8 cellular contexts compared by ENCODE assay signal in genomic region chr5:1385395-1386273, GRCh38.
DNase-seq lines count a peak whose midpoint lies in the region; ATAC-seq lines count a peak whose summit lies in the region.

No MANE protein-coding gene starts in this region.

- peak; percentile 97 for ATAC-seq in GM18511 (IDR thresholded peaks at IDR 0.05; ENCODE audit: unreplicated experiment)
- peak; percentile 95 for ATAC-seq in HG02885 (IDR thresholded peaks at IDR 0.05; ENCODE audit: poor library complexity, unreplicated experiment)
- peak; percentile 84 for ATAC-seq in central memory CD8-positive, alpha-beta T cell (replicated peaks; ENCODE audit: extremely low read depth, poor library complexity, severe bottlenecking)

- H3K4me3 Mint-ChIP-seq in central memory CD8-positive, alpha-beta T cell: peak overlapping the region; percentile 94

- H3K27me3 Mint-ChIP-seq in central memory CD8-positive, alpha-beta T cell: no peaks in the 10 kb centered on the region

- peak; percentile 84 for DNase-seq in NCI-H2107 treated with DMSO at 0.1 percent for 48 hours (lab: John Stamatoyannopoulos, UW; ENCODE audit: unreplicated experiment)
- DNase-seq in activated CD4-positive, CD25-positive, alpha-beta regulatory T cell treated with anti-CD3 and anti-CD28 coated beads, Interleukin-2, amount 50 U/mL, for 16 hours (ENCODE audit: low read depth, low spot score): peak; percentile 55
- peak; percentile 74 for DNase-seq in central memory CD8-positive, alpha-beta T cell (ENCODE audit: low spot score in 2 of 2)
- DNase-seq in kidney tubule cell (ENCODE audit: low spot score): peak; percentile 73
- DNase-seq in stimulated activated CD4-positive, alpha-beta T cell treated with anti-CD3 and anti-CD28 coated beads, Interleukin-1b, Interleukin-23, amount 100 ng/mL, for 24 hours (ENCODE audit: low read depth in 4 of 4, low spot score in 1 of 4): peak; percentile 65 to 82 (median 70)
- DNase-seq in GOT3 (lab: John Stamatoyannopoulos, UW): no peak

- peak overlapping the region; percentile 98 for H3K27ac Mint-ChIP-seq in central memory CD8-positive, alpha-beta T cell (ENCODE audit: low read depth)

- no peaks in the 10 kb centered on the region for H3K9me3 Mint-ChIP-seq in central memory CD8-positive, alpha-beta T cell

- H3K4me1 Mint-ChIP-seq in central memory CD8-positive, alpha-beta T cell: peaks cover 25% of the 10 kb centered on the region

- H3K36me3 Mint-ChIP-seq in central memory CD8-positive, alpha-beta T cell (ENCODE audit: insufficient read depth): peaks cover 13% of the 10 kb centered on the region
